Comparison of ENCODE assay signal across 24 cellular contexts in genomic region chr15:98923159-98923558, GRCh38.
DNase-seq lines count a peak whose midpoint lies in the region; ATAC-seq and TF ChIP-seq lines count a peak whose summit lies in the region.
"Had no signal": no experiment of that assay in that cellular context is flagged by ENCODE, and none has a peak within 500 bp of the region (broad histone marks: within the 10 kb centered on the region; RNA-seq: fewer than 3 reads in every experiment).

No MANE protein-coding gene starts in this region.

- peaks cover 20% of the 10 kb centered on the region for H3K4me1 Mint-ChIP-seq in brain
- H3K4me1 Mint-ChIP-seq in mesothelial cell of epicardium = peaks cover 7% of the 10 kb centered on the region
- peaks cover 5 to 13% (median 9%) of the 10 kb centered on the region in 3 donors for H3K4me1 Mint-ChIP-seq in CD8-positive, alpha-beta memory T cell
- H3K4me1 Mint-ChIP-seq: B cell had no signal

- no peak overlapping the region for H3K4me3 Mint-ChIP-seq in brain
- H3K4me3 Mint-ChIP-seq in mesothelial cell of epicardium = no peak overlapping the region
- H3K4me3 Mint-ChIP-seq in CD8-positive, alpha-beta memory T cell = no peak overlapping the region
- H3K4me3 Mint-ChIP-seq: activated T-cell treated with anti-CD3 and anti-CD28 coated beads, Interleukin-2, amount 50 U/mL, for 72 hours; B cell; natural killer cell treated with Interleukin-12 subunit alpha and Interleukin-12 subunit beta and Interleukin-15 and Interleukin-18, amount 100 ng/mL, for 72 hours; type B pancreatic cell had no signal

- H3K9me3 ChIP-seq in liver (ENCODE audit: control insufficient read depth in 4 of 4, low read length in 3 of 4) (no peaks in the 10 kb centered on the region), prostate gland (no peaks in the 10 kb centered on the region), transverse colon (no peaks in the 10 kb centered on the region)
- no peaks in the 10 kb centered on the region for H3K9me3 ChIP-seq in CD8-positive, alpha-beta memory T cell (ENCODE audit: low read length)
- H3K9me3 ChIP-seq: gastrocnemius medialis, mucosa of descending colon had no signal

- POLR2A ChIA-PET in CD8-positive, alpha-beta memory T cell (lab: Charles Lee) = no interaction called here

- no peak for TF ChIP-seq EP300 in transverse colon (IDR thresholded peaks at IDR 0.05; ENCODE audit: low read depth)

- in situ Hi-C loops in transverse colon (cut with MboI; ENCODE audit: low pct_ligation_motif_present in 1 of 4, low pct_unique_long_range_greater_than_20kb in 1 of 4, low sequenced_read_pairs in 3 of 4) = no loop called here

- no peaks in the 10 kb centered on the region for H3K27me3 ChIP-seq in liver (ENCODE audit: control insufficient read depth in 4 of 4, insufficient read depth in 4 of 4, low read length in 3 of 4)
- no peaks in the 10 kb centered on the region for H3K27me3 ChIP-seq in prostate gland (replicated peaks; ENCODE audit: insufficient read depth)
- no peaks in the 10 kb centered on the region for H3K27me3 ChIP-seq in transverse colon
- H3K27me3 ChIP-seq in CD8-positive, alpha-beta memory T cell (ENCODE audit: insufficient read depth, low read length, poor library complexity, severe bottlenecking) = no peaks in the 10 kb centered on the region
- H3K27me3 ChIP-seq: gastrocnemius medialis had no signal

- no peak for ATAC-seq in GM19397 (IDR thresholded peaks at IDR 0.05; ENCODE audit: unreplicated experiment)
- ATAC-seq: activated T-cell treated with anti-CD3 and anti-CD28 coated beads, Interleukin-2, amount 50 U/mL, for 72 hours; gastrocnemius medialis; mucosa of descending colon; natural killer cell treated with Interleukin-12 subunit alpha and Interleukin-12 subunit beta and Interleukin-15 and Interleukin-18, amount 100 ng/mL, for 72 hours had no signal

- H3K27me3 Mint-ChIP-seq in brain (peaks cover 2% of the 10 kb centered on the region), mesothelial cell of epicardium (ENCODE audit: low read depth) (no peaks in the 10 kb centered on the region)
- no peaks in the 10 kb centered on the region for H3K27me3 Mint-ChIP-seq in CD8-positive, alpha-beta memory T cell
- H3K27me3 Mint-ChIP-seq: B cell; natural killer cell treated with Interleukin-12 subunit alpha and Interleukin-12 subunit beta and Interleukin-15 and Interleukin-18, amount 100 ng/mL, for 72 hours; progenitor cell of endocrine pancreas; type B pancreatic cell had no signal

- 83% methylated on average over 13 of the region's 13 CpGs for WGBS in liver
- 39% methylated on average over 13 of the region's 13 CpGs for WGBS in prostate gland
- 94% methylated on average over 13 of the region's 13 CpGs; no CpG with 5 or more reads in 1 of the 2 donors for WGBS in transverse colon (ENCODE audit: low coverage in 1 of 2), 2 donors

- no peak for TF ChIP-seq POLR2A in prostate gland (IDR thresholded peaks at IDR 0.05)
- no peak for TF ChIP-seq POLR2A in transverse colon (IDR thresholded peaks at IDR 0.05)

- TF ChIP-seq CTCF in brain (conservative IDR thresholded peaks at IDR 0.05) (no peak), liver (IDR thresholded peaks at IDR 0.05; ENCODE audit: low read depth, low read length, missing input control) (no peak), prostate gland (IDR thresholded peaks at IDR 0.05) (no peak), transverse colon (IDR thresholded peaks at IDR 0.05) (no peak), mesothelial cell of epicardium (IDR thresholded peaks at IDR 0.05; ENCODE audit: unreplicated experiment) (no peak)

- H3K27ac ChIP-seq in liver (ENCODE audit: low read depth in 1 of 2, low read length in 2 of 2) = no peak overlapping the region
- peak overlapping the region; percentile 9 to 29 for H3K27ac ChIP-seq in prostate gland
- H3K27ac ChIP-seq in transverse colon = no peak overlapping the region
- no peak overlapping the region for H3K27ac ChIP-seq in CD8-positive, alpha-beta memory T cell (ENCODE audit: low read depth, low read length)
- H3K27ac ChIP-seq: gastrocnemius medialis had no signal

- TF ChIP-seq RAD21 in liver (IDR thresholded peaks at IDR 0.05) = no peak

- DNase-seq in C1 segment of cervical spinal cord (lab: John Stamatoyannopoulos, UW) (peak in 8 of 14 donors; percentile 10 to 63 (median 32)), prostate gland (ENCODE audit: low spot score) (no peak), transverse colon (no peak), mesothelial cell of epicardium (ENCODE audit: low spot score in 2 of 2, unreplicated experiment in 2 of 2) (no peak)
- DNase-seq in CD8-positive, alpha-beta memory T cell = no peak
- DNase-seq: activated CD4-positive, alpha-beta T cell treated with anti-CD3 and anti-CD28 coated beads, Interleukin-2, amount 50 U/mL, for 1 hour; activated naive CD4-positive, alpha-beta T cell treated with Interleukin-2 at 50 U/mL for 16 hours; activated T-cell treated with anti-CD3 and anti-CD28 coated beads, Interleukin-2, amount 50 U/mL, for 72 hours; gastrocnemius medialis; H7; mucosa of descending colon; NCI-H1105; NCI-H1930; NCI-H524; NK-92 treated with Interleukin-12 subunit alpha and Interleukin-12 subunit beta, amount 100 ng/mL, for 24 hours; SHP77; stimulated activated naive CD4-positive, alpha-beta T cell had no signal

- intact Hi-C loops in prostate gland (cut with DNase I) (loop anchor here (10.0 kb wide), 1 partner anchor 132 kb away; no protein-coding TSS in a partner anchor), transverse colon (cut with DNase I; ENCODE audit: low total_unique reads) (no loop called here)

- peaks cover 73% of the 10 kb centered on the region for H3K36me3 Mint-ChIP-seq in brain
- peaks cover 46% of the 10 kb centered on the region for H3K36me3 Mint-ChIP-seq in mesothelial cell of epicardium
- peaks cover 0 to 19% (median 4%) of the 10 kb centered on the region in 3 donors for H3K36me3 Mint-ChIP-seq in CD8-positive, alpha-beta memory T cell
- H3K36me3 Mint-ChIP-seq: natural killer cell treated with Interleukin-12 subunit alpha and Interleukin-12 subunit beta and Interleukin-15 and Interleukin-18, amount 100 ng/mL, for 72 hours had no signal

- H3K4me1 ChIP-seq in liver (ENCODE audit: control insufficient read depth in 4 of 4, insufficient read depth in 4 of 4, low read length in 3 of 4) (no peaks in the 10 kb centered on the region), prostate gland (replicated peaks) (peaks cover 6% of the 10 kb centered on the region), transverse colon (peaks cover 0 to 5% (median 0%) of the 10 kb centered on the region in 4 donors)
- H3K4me1 ChIP-seq in CD8-positive, alpha-beta memory T cell (ENCODE audit: insufficient read depth, low read length) = no peaks in the 10 kb centered on the region

- H3K9me3 Mint-ChIP-seq in brain (no peaks in the 10 kb centered on the region), mesothelial cell of epicardium (no peaks in the 10 kb centered on the region)
- peaks cover 0 to 2% (median 0%) of the 10 kb centered on the region in 5 donors for H3K9me3 Mint-ChIP-seq in CD8-positive, alpha-beta memory T cell
- H3K9me3 Mint-ChIP-seq: activated T-cell treated with anti-CD3 and anti-CD28 coated beads, Interleukin-2, amount 50 U/mL, for 72 hours; natural killer cell treated with Interleukin-12 subunit alpha and Interleukin-12 subunit beta and Interleukin-15 and Interleukin-18, amount 100 ng/mL, for 72 hours; type B pancreatic cell had no signal

- H3K4me3 ChIP-seq in liver (ENCODE audit: low read depth in 1 of 3, low read length in 3 of 3) (no peak overlapping the region), prostate gland (no peak overlapping the region), transverse colon (no peak overlapping the region)
- H3K4me3 ChIP-seq in CD8-positive, alpha-beta memory T cell (ENCODE audit: low read length) = no peak overlapping the region
- H3K4me3 ChIP-seq: gastrocnemius medialis, mucosa of descending colon had no signal

- H3K27ac Mint-ChIP-seq in brain (peak overlapping the region in 4 of 5 experiments; percentile 33 to 77 (median 48)), mesothelial cell of epicardium (no peak overlapping the region)
- no peak overlapping the region for H3K27ac Mint-ChIP-seq in CD8-positive, alpha-beta memory T cell
- H3K27ac Mint-ChIP-seq: activated T-cell treated with anti-CD3 and anti-CD28 coated beads, Interleukin-2, amount 50 U/mL, for 72 hours; B cell; progenitor cell of endocrine pancreas; type B pancreatic cell had no signal

- no peak overlapping the region for H3K9ac ChIP-seq in liver (ENCODE audit: low read depth in 1 of 2, low read length in 2 of 2)

- CTCF ChIA-PET in CD8-positive, alpha-beta memory T cell (lab: Charles Lee) = no interaction called here

- H3K36me3 ChIP-seq in liver (ENCODE audit: control insufficient read depth in 4 of 4, insufficient read depth in 3 of 4, low read depth in 1 of 4, low read length in 3 of 4) (no peaks in the 10 kb centered on the region), prostate gland (peaks cover 0 to 6% of the 10 kb centered on the region in 2 donors), transverse colon (peaks cover 0 to 12% (median 2%) of the 10 kb centered on the region in 4 donors)
- H3K36me3 ChIP-seq in CD8-positive, alpha-beta memory T cell (ENCODE audit: insufficient read depth, low read length) = peaks cover 13% of the 10 kb centered on the region

TF ChIP-seq in liver, 16 proteins besides CTCF, POLR2A, EP300 and RAD21:
- TF ChIP-seq SP1 (IDR thresholded peaks at IDR 0.05) = no peak
- TF ChIP-seq FOXA2 (IDR thresholded peaks at IDR 0.05) = no peak
- TF ChIP-seq, protein P1, sequence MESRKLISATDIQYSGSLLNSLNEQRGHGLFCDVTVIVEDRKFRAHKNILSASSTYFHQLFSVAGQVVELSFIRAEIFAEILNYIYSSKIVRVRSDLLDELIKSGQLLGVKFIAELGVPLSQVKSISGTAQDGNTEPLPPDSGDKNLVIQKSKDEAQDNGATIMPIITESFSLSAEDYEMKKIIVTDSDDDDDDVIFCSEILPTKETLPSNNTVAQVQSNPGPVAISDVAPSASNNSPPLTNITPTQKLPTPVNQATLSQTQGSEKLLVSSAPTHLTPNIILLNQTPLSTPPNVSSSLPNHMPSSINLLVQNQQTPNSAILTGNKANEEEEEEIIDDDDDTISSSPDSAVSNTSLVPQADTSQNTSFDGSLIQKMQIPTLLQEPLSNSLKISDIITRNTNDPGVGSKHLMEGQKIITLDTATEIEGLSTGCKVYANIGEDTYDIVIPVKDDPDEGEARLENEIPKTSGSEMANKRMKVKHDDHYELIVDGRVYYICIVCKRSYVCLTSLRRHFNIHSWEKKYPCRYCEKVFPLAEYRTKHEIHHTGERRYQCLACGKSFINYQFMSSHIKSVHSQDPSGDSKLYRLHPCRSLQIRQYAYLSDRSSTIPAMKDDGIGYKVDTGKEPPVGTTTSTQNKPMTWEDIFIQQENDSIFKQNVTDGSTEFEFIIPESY (IDR thresholded peaks at IDR 0.05) = no peak
- peak; percentile 60 for TF ChIP-seq NR2F2 (IDR thresholded peaks at IDR 0.05)
- peak in 1 of 2 donors; percentile 1 for TF ChIP-seq RXRA (IDR thresholded peaks at IDR 0.05)
TF ChIP-seq in liver: peak in this region for 2.

Comparison
In these comparisons a context has a peak if more than half of its experiments do, and no peak if none do; other contexts are left out.
1. DNase-seq: peak in C1 segment of cervical spinal cord (8 of 14); none in prostate gland (single experiment), transverse colon (single experiment), mesothelial cell of epicardium (0 of 2) and CD8-positive, alpha-beta memory T cell (0 of 5).
2. H3K27ac Mint-ChIP-seq: peak in brain (4 of 5); none in mesothelial cell of epicardium (single experiment) and CD8-positive, alpha-beta memory T cell (0 of 8).
3. H3K27ac ChIP-seq: peak in prostate gland (2 of 2); none in liver (0 of 2), transverse colon (0 of 4) and CD8-positive, alpha-beta memory T cell (single experiment).